Comparison of ENCODE assay signal across 26 cellular contexts in the genomic region with DNA sequence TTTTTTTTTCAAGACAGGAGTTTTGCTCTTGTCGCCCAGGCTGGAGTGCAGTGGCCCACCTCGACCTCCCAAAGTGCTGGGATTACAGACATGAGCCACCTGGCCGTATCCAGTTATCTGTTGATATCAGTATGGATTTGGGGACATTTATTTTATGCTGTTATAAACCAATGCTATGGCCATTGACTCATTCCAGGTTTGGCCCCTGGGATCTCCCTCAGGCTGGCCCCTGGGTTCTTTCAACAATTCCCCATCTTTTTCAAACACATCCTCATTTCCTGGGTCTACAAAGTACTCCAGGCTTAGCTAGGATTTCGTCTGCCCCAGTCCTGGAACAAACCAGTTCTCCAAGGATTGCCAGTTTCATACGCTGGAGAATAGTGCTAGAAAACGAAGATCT. TPM values are rescaled to one million over a fixed set of nuclear protein-coding genes. Genes with fewer than 3 reads are reported as not detected.
DNase-seq lines count a peak whose midpoint lies in the region; ATAC-seq and TF ChIP-seq lines count a peak whose summit lies in the region.
"Had no signal": no experiment of that assay in that cellular context is flagged by ENCODE, and none has a peak within 500 bp of the region (broad histone marks: within the 10 kb centered on the region; RNA-seq: fewer than 3 reads in every experiment).

No MANE protein-coding gene starts in this region.

- POLR2A ChIA-PET in activated CD4-positive, alpha-beta memory T cell treated with anti-CD3 and anti-CD28 coated beads, Interleukin-2, amount 10 ng/mL, durations not matched to agents 7 days and 5 days (lab: Charles Lee): no interaction called here
- POLR2A ChIA-PET in activated CD4-positive, alpha-beta memory T cell treated with anti-CD3 and anti-CD28 coated beads for 36 hours (lab: Charles Lee): no interaction called here

- H3K27ac Mint-ChIP-seq in activated CD4-positive, alpha-beta memory T cell treated with anti-CD3 and anti-CD28 coated beads, Interleukin-2, amount 10 ng/mL, durations not matched to agents 7 days and 5 days: no peak overlapping the region
- H3K27ac Mint-ChIP-seq in activated CD4-positive, alpha-beta memory T cell treated with anti-CD3 and anti-CD28 coated beads for 36 hours: no peak overlapping the region
- peak overlapping the region; percentile 48 for H3K27ac Mint-ChIP-seq in stimulated activated naive CD8-positive, alpha-beta T cell treated with anti-CD3 and anti-CD28 coated beads, Interleukin-15, Interleukin-2, amounts not matched to agents 100 ng/mL and 50 ng/mL, for 24 hours
- H3K27ac Mint-ChIP-seq: IgD-negative memory B cell had no signal

- H3K27me3 Mint-ChIP-seq in activated CD4-positive, alpha-beta memory T cell treated with anti-CD3 and anti-CD28 coated beads, Interleukin-2, amount 10 ng/mL, durations not matched to agents 7 days and 5 days: peaks cover 6% of the 10 kb centered on the region
- no peaks in the 10 kb centered on the region for H3K27me3 Mint-ChIP-seq in activated CD4-positive, alpha-beta memory T cell treated with anti-CD3 and anti-CD28 coated beads for 36 hours
- H3K27me3 Mint-ChIP-seq in stimulated activated naive CD8-positive, alpha-beta T cell treated with anti-CD3 and anti-CD28 coated beads, Interleukin-15, Interleukin-2, amounts not matched to agents 100 ng/mL and 50 ng/mL, for 24 hours: peaks cover 3% of the 10 kb centered on the region

- H3K9me3 Mint-ChIP-seq in activated CD4-positive, alpha-beta memory T cell treated with anti-CD3 and anti-CD28 coated beads, Interleukin-2, amount 10 ng/mL, durations not matched to agents 7 days and 5 days: no peaks in the 10 kb centered on the region
- H3K9me3 Mint-ChIP-seq in activated CD4-positive, alpha-beta memory T cell treated with anti-CD3 and anti-CD28 coated beads for 36 hours: no peaks in the 10 kb centered on the region
- no peaks in the 10 kb centered on the region for H3K9me3 Mint-ChIP-seq in stimulated activated naive CD8-positive, alpha-beta T cell treated with anti-CD3 and anti-CD28 coated beads, Interleukin-15, Interleukin-2, amounts not matched to agents 100 ng/mL and 50 ng/mL, for 24 hours
- H3K9me3 Mint-ChIP-seq: IgD-negative memory B cell had no signal

- DNase-seq in activated CD4-positive, alpha-beta memory T cell treated with anti-CD3 and anti-CD28 coated beads, Interleukin-2, amount 10 ng/mL, durations not matched to agents 7 days and 5 days: peak; percentile 4
- no peak for DNase-seq in activated CD4-positive, alpha-beta memory T cell treated with anti-CD3 and anti-CD28 coated beads for 36 hours
- no peak for DNase-seq in stimulated activated naive CD8-positive, alpha-beta T cell treated with anti-CD3 and anti-CD28 coated beads, Interleukin-15, Interleukin-2, amounts not matched to agents 100 U/mL and 50 U/mL, for 24 hours
- DNase-seq in osteoblast (ENCODE audit: insufficient read length, low spot score, missing footprints) (peak; percentile 70), NCI-H69 (lab: John Stamatoyannopoulos, UW) (no peak), NCI-H146 (lab: John Stamatoyannopoulos, UW) (no peak), NCI-H2196 (lab: John Stamatoyannopoulos, UW; ENCODE audit: unreplicated experiment) (no peak)
- DNase-seq: BE2C; Calu3; DMS79 treated with DMSO at 0.1 percent for 48 hours; GF-D8; NCI-H1048; NCI-H1417; NCI-H1694 treated with DMSO at 0.1 percent for 48 hours; NCI-H446; NCI-H524 treated with DMSO at 0.1 percent for 48 hours; NCI-H82; NK-92 treated with Interleukin-12 subunit alpha and Interleukin-12 subunit beta, amount 100 ng/mL, for 24 hours; PC-9; RPMI8226; SHP77 had no signal

- ATAC-seq in stimulated activated naive CD8-positive, alpha-beta T cell treated with anti-CD3 and anti-CD28 coated beads, Interleukin-15, Interleukin-2, amounts not matched to agents 100 U/mL and 50 U/mL, for 24 hours: no peak

- no peak overlapping the region for H3K4me3 ChIP-seq in osteoblast (ENCODE audit: insufficient read depth, low read length)
- H3K4me3 ChIP-seq: PC-9 had no signal

- peaks cover 35% of the 10 kb centered on the region for H3K4me1 Mint-ChIP-seq in activated CD4-positive, alpha-beta memory T cell treated with anti-CD3 and anti-CD28 coated beads, Interleukin-2, amount 10 ng/mL, durations not matched to agents 7 days and 5 days
- peaks cover 35% of the 10 kb centered on the region for H3K4me1 Mint-ChIP-seq in activated CD4-positive, alpha-beta memory T cell treated with anti-CD3 and anti-CD28 coated beads for 36 hours (ENCODE audit: low read depth)
- H3K4me1 Mint-ChIP-seq in stimulated activated naive CD8-positive, alpha-beta T cell treated with anti-CD3 and anti-CD28 coated beads, Interleukin-15, Interleukin-2, amounts not matched to agents 100 ng/mL and 50 ng/mL, for 24 hours (ENCODE audit: low read depth): peaks cover 38% of the 10 kb centered on the region

- TF ChIP-seq CTCF in osteoblast (IDR thresholded peaks at IDR 0.05; ENCODE audit: extremely low read depth, low read depth, low read length): no peak

- H3K4me2 ChIP-seq in osteoblast (ENCODE audit: insufficient read depth, low read length): no peak overlapping the region
- H3K4me2 ChIP-seq: PC-9 had no signal

- no peaks in the 10 kb centered on the region for H3K9me3 ChIP-seq in osteoblast (ENCODE audit: low read depth, low read length)
- H3K9me3 ChIP-seq: BE2C had no signal

- no peaks in the 10 kb centered on the region for H3K79me2 ChIP-seq in osteoblast (ENCODE audit: insufficient read depth, low read length)

- intact Hi-C loops in activated CD4-positive, alpha-beta memory T cell treated with anti-CD3 and anti-CD28 coated beads for 36 hours (cut with micrococcal nuclease): no loop called here

- no peak overlapping the region for H3K27ac ChIP-seq in osteoblast (ENCODE audit: low read depth, low read length)
- H3K27ac ChIP-seq: 22Rv1, HL-60, PC-9 had no signal

- no peak overlapping the region for H3K4me3 Mint-ChIP-seq in activated CD4-positive, alpha-beta memory T cell treated with anti-CD3 and anti-CD28 coated beads, Interleukin-2, amount 10 ng/mL, durations not matched to agents 7 days and 5 days
- no peak overlapping the region for H3K4me3 Mint-ChIP-seq in activated CD4-positive, alpha-beta memory T cell treated with anti-CD3 and anti-CD28 coated beads for 36 hours
- no peak overlapping the region for H3K4me3 Mint-ChIP-seq in stimulated activated naive CD8-positive, alpha-beta T cell treated with anti-CD3 and anti-CD28 coated beads, Interleukin-15, Interleukin-2, amounts not matched to agents 100 ng/mL and 50 ng/mL, for 24 hours
- H3K4me3 Mint-ChIP-seq: CD14-positive monocyte had no signal

- H3K27me3 ChIP-seq in osteoblast (ENCODE audit: insufficient read depth, low read length): no peaks in the 10 kb centered on the region
- H3K27me3 ChIP-seq: BE2C had no signal

- CTCF ChIA-PET in activated CD4-positive, alpha-beta memory T cell treated with anti-CD3 and anti-CD28 coated beads, Interleukin-2, amount 10 ng/mL, durations not matched to agents 7 days and 5 days (lab: Charles Lee): no interaction called here
- CTCF ChIA-PET in activated CD4-positive, alpha-beta memory T cell treated with anti-CD3 and anti-CD28 coated beads for 36 hours (lab: Charles Lee): no interaction called here

- H3K4me1 ChIP-seq in osteoblast (ENCODE audit: insufficient read depth, low read length): no peaks in the 10 kb centered on the region

- H3K36me3 ChIP-seq in osteoblast (ENCODE audit: insufficient read depth, low read length): peaks cover 3% of the 10 kb centered on the region

- H2AFZ ChIP-seq in osteoblast (ENCODE audit: low read length): no peak overlapping the region
- H2AFZ ChIP-seq: PC-9 had no signal

- H3K36me3 Mint-ChIP-seq in activated CD4-positive, alpha-beta memory T cell treated with anti-CD3 and anti-CD28 coated beads, Interleukin-2, amount 10 ng/mL, durations not matched to agents 7 days and 5 days (ENCODE audit: low read depth): peaks cover 6% of the 10 kb centered on the region
- H3K36me3 Mint-ChIP-seq in activated CD4-positive, alpha-beta memory T cell treated with anti-CD3 and anti-CD28 coated beads for 36 hours: peaks cover 7% of the 10 kb centered on the region
- H3K36me3 Mint-ChIP-seq in stimulated activated naive CD8-positive, alpha-beta T cell treated with anti-CD3 and anti-CD28 coated beads, Interleukin-15, Interleukin-2, amounts not matched to agents 100 ng/mL and 50 ng/mL, for 24 hours (ENCODE audit: low read depth): peaks cover 24% of the 10 kb centered on the region

- no peaks in the 10 kb centered on the region for H4K20me1 ChIP-seq in osteoblast (ENCODE audit: insufficient read depth, low read length)

RNA-seq across cellular contexts. Expression of gene WDR4, which starts 44.1 kb away (rescaled TPM):
- 10 to 100 TPM; 18.2 to 18.5 TPM for total RNA-seq in activated CD4-positive, alpha-beta memory T cell treated with anti-CD3 and anti-CD28 coated beads, Interleukin-2, amount 10 ng/mL, durations not matched to agents 7 days and 5 days
- 10 to 100 TPM; 39.8 to 39.9 TPM for total RNA-seq in activated CD4-positive, alpha-beta memory T cell treated with anti-CD3 and anti-CD28 coated beads for 36 hours
- 8.0 and 10.1 TPM in 2 replicates for total RNA-seq in osteoblast

RNA-seq across cellular contexts. Expression of gene NDUFV3, which starts 57.9 kb away (rescaled TPM):
- 10 to 100 TPM; 17.0 TPM for total RNA-seq in activated CD4-positive, alpha-beta memory T cell treated with anti-CD3 and anti-CD28 coated beads, Interleukin-2, amount 10 ng/mL, durations not matched to agents 7 days and 5 days
- 10 to 100 TPM; 16.1 to 17.3 TPM for total RNA-seq in activated CD4-positive, alpha-beta memory T cell treated with anti-CD3 and anti-CD28 coated beads for 36 hours
- 65.1 and 66.2 TPM in 2 replicates for total RNA-seq in osteoblast

Comparison
In these comparisons a context has a peak if more than half of its experiments do, and no peak if none do; other contexts are left out.
1. DNase-seq: peak in activated CD4-positive, alpha-beta memory T cell treated with anti-CD3 and anti-CD28 coated beads, Interleukin-2, amount 10 ng/mL, durations not matched to agents 7 days and 5 days (single experiment) and osteoblast (single experiment); none in activated CD4-positive, alpha-beta memory T cell treated with anti-CD3 and anti-CD28 coated beads for 36 hours (single experiment), stimulated activated naive CD8-positive, alpha-beta T cell treated with anti-CD3 and anti-CD28 coated beads, Interleukin-15, Interleukin-2, amounts not matched to agents 100 U/mL and 50 U/mL, for 24 hours (single experiment), NCI-H69 (single experiment), NCI-H146 (single experiment) and NCI-H2196 (single experiment).